20 cellular contexts compared by ENCODE assay signal in the genomic region with DNA sequence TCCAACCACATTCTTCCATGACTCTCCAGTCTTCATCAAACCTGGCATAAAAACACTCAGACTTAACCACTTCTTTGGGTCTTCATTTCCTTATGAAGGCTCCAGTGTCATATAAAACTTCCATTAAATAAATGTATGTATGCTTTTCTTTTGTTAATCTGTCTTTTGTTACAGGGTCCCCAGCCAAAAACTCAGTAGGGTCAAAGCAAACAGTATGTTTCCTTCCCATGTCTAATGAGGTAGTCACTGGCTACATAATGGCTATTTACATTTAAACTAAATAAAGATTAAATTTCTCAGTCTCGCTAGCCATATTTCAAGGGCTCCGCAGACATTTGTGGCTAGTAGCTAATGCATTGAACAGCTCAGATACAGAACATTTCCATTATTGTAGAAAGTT. TPM values are rescaled to one million over a fixed set of nuclear protein-coding genes. Genes with fewer than 3 reads are reported as not detected.
"Had no signal": no experiment of that assay in that cellular context is flagged by ENCODE, and none has a peak within 500 bp of the region (broad histone marks: within the 10 kb centered on the region; RNA-seq: fewer than 3 reads in every experiment).

No MANE protein-coding gene starts in this region.

- H3K27ac Mint-ChIP-seq: activated B cell treated with CpG ODN at 0.5 μM for 24 hours; activated CD4-positive, alpha-beta T cell treated with anti-CD3 and anti-CD28 coated beads, Interleukin-2, amount 10 ng/mL, durations not matched to agents 24 days and 14 days; activated naive CD8-positive, alpha-beta T cell treated with anti-CD3 and anti-CD28 coated beads, Interleukin-2, amount 50 U/mL, for 24 hours; dendritic cell treated with granulocyte-macrophage colony-stimulating factor and Interleukin-4, amounts not matched to agents 40 ng/mL and 50 ng/mL, for 4 days; immature natural killer cell; mesothelial cell of epicardium; nephron progenitor cell; stimulated activated naive B cell treated with anti-CD40 and anti-IgM and Interleukin-4, amounts not matched to agents 10 μg/mL and 1 μg/mL and 100 μg/mL, for 72 hours had no signal

- H3K4me3 Mint-ChIP-seq: activated B cell treated with CpG ODN at 0.5 μM for 24 hours; activated CD4-positive, alpha-beta T cell treated with anti-CD3 and anti-CD28 coated beads, Interleukin-2, amount 10 ng/mL, durations not matched to agents 24 days and 14 days; activated naive CD8-positive, alpha-beta T cell treated with anti-CD3 and anti-CD28 coated beads, Interleukin-2, amount 50 U/mL, for 24 hours; dendritic cell treated with granulocyte-macrophage colony-stimulating factor and Interleukin-4, amounts not matched to agents 40 ng/mL and 50 ng/mL, for 4 days; immature natural killer cell; mesothelial cell of epicardium; nephron progenitor cell; stimulated activated naive B cell treated with anti-CD40 and anti-IgM and Interleukin-4, amounts not matched to agents 10 μg/mL and 1 μg/mL and 100 μg/mL, for 72 hours had no signal

- H3K9me3 ChIP-seq: breast epithelium, lower lobe of right lung, thyroid gland had no signal

- ATAC-seq: activated naive CD8-positive, alpha-beta T cell treated with anti-CD3 and anti-CD28 coated beads, Interleukin-2, amount 50 U/mL, for 24 hours; lower lobe of right lung; stimulated activated naive B cell treated with anti-CD40 and anti-IgM and Interleukin-4, amounts not matched to agents 10 μg/mL and 1 μg/mL and 100 μg/mL, for 72 hours had no signal

- H3K36me3 Mint-ChIP-seq: immature natural killer cell, mesothelial cell of epicardium had no signal

- H3K4me1 Mint-ChIP-seq: immature natural killer cell, mesothelial cell of epicardium had no signal

- H3K27me3 ChIP-seq: thyroid gland had no signal

- H3K4me3 ChIP-seq: breast epithelium, lower lobe of right lung, thyroid gland had no signal

- H3K9me3 Mint-ChIP-seq: activated CD4-positive, alpha-beta T cell treated with anti-CD3 and anti-CD28 coated beads, Interleukin-2, amount 10 ng/mL, durations not matched to agents 24 days and 14 days; activated naive CD8-positive, alpha-beta T cell treated with anti-CD3 and anti-CD28 coated beads, Interleukin-2, amount 50 U/mL, for 24 hours; dendritic cell treated with granulocyte-macrophage colony-stimulating factor and Interleukin-4, amounts not matched to agents 40 ng/mL and 50 ng/mL, for 4 days; immature natural killer cell; stimulated activated naive B cell treated with anti-CD40 and anti-IgM and Interleukin-4, amounts not matched to agents 10 μg/mL and 1 μg/mL and 100 μg/mL, for 72 hours had no signal

- H3K36me3 ChIP-seq: breast epithelium, lower lobe of right lung, thyroid gland had no signal

- H3K27ac ChIP-seq: breast epithelium, lower lobe of right lung, thyroid gland had no signal

- H3K4me1 ChIP-seq: breast epithelium, lower lobe of right lung, thyroid gland had no signal

- DNase-seq: activated B cell treated with CpG ODN at 0.5 μM for 24 hours; activated CD4-positive, alpha-beta T cell treated with anti-CD3 and anti-CD28 coated beads, Interleukin-2, amount 10 ng/mL, durations not matched to agents 24 days and 14 days; activated naive CD4-positive, alpha-beta T cell treated with Interleukin-2 at 50 U/mL for 16 hours; activated naive CD8-positive, alpha-beta T cell treated with anti-CD3 and anti-CD28 coated beads, Interleukin-2, amount 50 U/mL, for 24 hours; aorta; cerebellar nuclear complex; effector memory CD4-positive, alpha-beta T cell; foreskin melanocyte; head of caudate nucleus; immature natural killer cell; lower lobe of right lung; nephron progenitor cell; occipital lobe; stimulated activated CD4-positive, alpha-beta T cell treated with anti-CD3 and anti-CD28 coated beads, Interleukin-2, amount 100 ng/mL, for 48 hours; stimulated activated naive B cell treated with anti-CD40 and anti-IgM and Interleukin-4, amounts not matched to agents 10 μg/mL and 1 μg/mL and 100 μg/mL, for 72 hours; thyroid gland had no signal

RNA-seq across cellular contexts. Expression of gene STAB2, which starts 40.1 kb away (rescaled TPM):
- total RNA-seq: activated B cell treated with CpG ODN at 0.5 μM for 24 hours; activated CD4-positive, alpha-beta T cell treated with anti-CD3 and anti-CD28 coated beads, Interleukin-2, amount 10 ng/mL, durations not matched to agents 24 days and 14 days; mesothelial cell of epicardium; occipital lobe had no signal

RNA-seq across cellular contexts. Expression of gene C12orf42, which starts 51.2 kb away (rescaled TPM):
- total RNA-seq: activated CD4-positive, alpha-beta T cell treated with anti-CD3 and anti-CD28 coated beads, Interleukin-2, amount 10 ng/mL, durations not matched to agents 24 days and 14 days; aorta; lower lobe of right lung; posterior vena cava; thyroid gland had no signal
